Comparison of ENCODE assay signal across 20 cellular contexts in the genomic region with DNA sequence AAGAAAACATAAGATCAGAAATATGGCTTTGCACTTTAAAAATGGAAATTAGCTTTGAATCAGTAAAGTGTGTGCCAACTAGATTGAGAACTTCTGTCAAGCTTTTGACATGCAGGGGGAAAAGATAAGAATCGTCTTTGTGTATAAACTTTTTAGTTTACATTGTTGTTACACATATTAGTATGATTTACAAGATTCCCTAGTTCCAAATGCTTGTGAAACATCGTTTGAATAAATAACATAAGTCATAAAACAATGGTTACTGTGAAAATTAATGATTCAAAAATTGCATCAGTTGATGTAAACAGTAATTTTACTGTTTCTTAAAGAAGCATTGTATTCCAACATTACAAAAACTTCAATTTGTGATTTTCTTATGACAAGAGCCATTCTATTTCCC.
DNase-seq lines count a peak whose midpoint lies in the region; ATAC-seq, FAIRE-seq and TF ChIP-seq lines count a peak whose summit lies in the region.
"Had no signal": no experiment of that assay in that cellular context is flagged by ENCODE, and none has a peak within 500 bp of the region (broad histone marks: within the 10 kb centered on the region; RNA-seq: fewer than 3 reads in every experiment).

No MANE protein-coding gene starts in this region.

- no peaks in the 10 kb centered on the region for H3K79me2 ChIP-seq in osteoblast (ENCODE audit: insufficient read depth, low read length)

- peak; percentile 8 for FAIRE-seq in endometrium (lab: Jason Lieb, UNC)
- FAIRE-seq: A204.1, GM12878, GM18507, H54 had no signal

- H3K4me1 ChIP-seq in osteoblast (ENCODE audit: insufficient read depth, low read length) (no peaks in the 10 kb centered on the region), left lung (no peaks in the 10 kb centered on the region)
- H3K4me1 ChIP-seq: Caco-2 had no signal

- intact Hi-C loops in left lung (cut with DNase I): no loop called here

- H3K4me3 ChIP-seq in osteoblast (ENCODE audit: insufficient read depth, low read length) (no peak overlapping the region), left lung (no peak overlapping the region)
- H3K4me3 ChIP-seq: BLaER1, GM12878 had no signal

- H3K27ac ChIP-seq in osteoblast (ENCODE audit: low read depth, low read length): no peak overlapping the region
- H3K27ac ChIP-seq in left lung: no peak overlapping the region
- H3K27ac ChIP-seq: 22Rv1, BLaER1, C4-2B had no signal

- H3K36me3 ChIP-seq in osteoblast (ENCODE audit: insufficient read depth, low read length) (no peaks in the 10 kb centered on the region), left lung (no peaks in the 10 kb centered on the region)
- H3K36me3 ChIP-seq: BLaER1 had no signal

- no peak for TF ChIP-seq CTCF in osteoblast (IDR thresholded peaks at IDR 0.05; ENCODE audit: extremely low read depth, low read depth, low read length)
- TF ChIP-seq CTCF in left lung (IDR thresholded peaks at IDR 0.05): no peak

- H3K27me3 ChIP-seq in osteoblast (ENCODE audit: insufficient read depth, low read length): no peaks in the 10 kb centered on the region
- no peaks in the 10 kb centered on the region for H3K27me3 ChIP-seq in left lung

- no peak for ATAC-seq in HG03139 (IDR thresholded peaks at IDR 0.05; ENCODE audit: unreplicated experiment)
- ATAC-seq in left lung: no peak
- ATAC-seq: CD8-positive, alpha-beta T cell; GM12878 had no signal

- H2AFZ ChIP-seq in osteoblast (ENCODE audit: low read length): peak overlapping the region; percentile 22

- DNase-seq in NCI-H526 treated with DMSO at 0.1 percent for 48 hours (lab: John Stamatoyannopoulos, UW) (peak; percentile 13), NCI-H526 (lab: John Stamatoyannopoulos, UW) (no peak), osteoblast (ENCODE audit: insufficient read length, low spot score, missing footprints) (no peak), left lung (no peak)
- DNase-seq: Caco-2; CD4-positive, CD25-positive, alpha-beta regulatory T cell; CD8-positive, alpha-beta T cell; DND-41; GDM1; GOT3; HCEC 1CT had no signal

- no peaks in the 10 kb centered on the region for H4K20me1 ChIP-seq in osteoblast (ENCODE audit: insufficient read depth, low read length)
- H4K20me1 ChIP-seq: BLaER1 had no signal

- H3K9me3 ChIP-seq in osteoblast (ENCODE audit: low read depth, low read length) (no peaks in the 10 kb centered on the region), left lung (no peaks in the 10 kb centered on the region)
- H3K9me3 ChIP-seq: BLaER1, Caco-2 had no signal

- no peak overlapping the region for H3K4me2 ChIP-seq in osteoblast (ENCODE audit: insufficient read depth, low read length)
- H3K4me2 ChIP-seq: BLaER1 had no signal
